Comparison of ENCODE assay signal across 8 cellular contexts in the genomic region with DNA sequence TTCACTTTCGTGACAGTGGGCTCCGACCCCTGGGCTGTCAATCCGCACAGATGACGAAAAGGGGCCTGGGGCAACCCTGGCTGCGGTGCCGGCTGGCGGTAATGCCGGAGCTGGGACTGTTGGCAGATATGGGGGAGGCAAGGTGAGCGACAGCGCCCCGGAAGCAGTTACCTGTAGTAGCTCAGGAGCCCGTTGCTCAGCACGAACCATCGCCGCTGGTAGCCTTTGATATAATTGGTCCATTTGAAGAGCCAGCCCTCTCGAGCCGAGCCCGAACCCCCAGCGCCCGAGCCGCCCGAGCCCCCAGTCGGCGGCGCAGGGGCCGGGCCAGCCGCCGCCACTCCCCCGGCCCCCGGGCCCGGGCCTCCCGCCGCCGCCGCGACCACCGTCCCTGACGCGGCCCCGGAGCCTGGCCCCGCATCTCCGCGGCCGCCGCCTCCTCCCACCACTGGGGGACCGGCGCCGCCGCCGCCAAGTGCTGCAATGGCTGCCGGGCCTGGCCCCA. TPM values are rescaled to one million over a fixed set of nuclear protein-coding genes. Genes with fewer than 3 reads are reported as not detected.
DNase-seq lines count a peak whose midpoint lies in the region; ATAC-seq and TF ChIP-seq lines count a peak whose summit lies in the region.

No MANE protein-coding gene starts in this region.

- in situ Hi-C loops in T47D (cut with HindIII; ENCODE audit: low pct_unique_long_range_greater_than_20kb, low sequenced_read_pairs): no loop called here

- H3K9ac ChIP-seq in BLaER1 (peak overlapping the region; percentile 93), HUES64 (ENCODE audit: low read depth, low read length) (peak overlapping the region; percentile 61)

- TF ChIP-seq CTCF in VCaP (conservative IDR thresholded peaks at IDR 0.05): no peak
- no peak for TF ChIP-seq CTCF in kidney epithelial cell (IDR thresholded peaks at IDR 0.05; ENCODE audit: insufficient read depth, low read length, poor library complexity, severe bottlenecking)

- H3K27ac ChIP-seq in BLaER1 (peak overlapping the region; percentile 87), HUES64 (ENCODE audit: low read depth, low read length) (peak overlapping the region; percentile 81; the same call in 1 of the 2 replicates), VCaP (peak overlapping the region; percentile 95)

- no peaks in the 10 kb centered on the region for H3K9me3 ChIP-seq in BLaER1
- H3K9me3 ChIP-seq in HUES64 (ENCODE audit: insufficient read depth, low read depth, low read length): no peaks in the 10 kb centered on the region

- peaks cover 42% of the 10 kb centered on the region for H3K4me1 ChIP-seq in BLaER1
- peaks cover 9% of the 10 kb centered on the region for H3K4me1 ChIP-seq in HUES64 (ENCODE audit: insufficient read depth, low read length)

- H4K20me1 ChIP-seq in BLaER1: peaks cover 52% of the 10 kb centered on the region

- H3K4me2 ChIP-seq in BLaER1: peak overlapping the region; percentile 95

- DNase-seq in T47D (ENCODE audit: low read depth in 1 of 2, low spot score in 1 of 2) (peak; percentile 44 to 84), kidney epithelial cell (ENCODE audit: low read depth) (no peak), mesenteric fat pad (ENCODE audit: low spot score) (no peak)
- DNase-seq in stimulated activated CD4-positive, alpha-beta T cell treated with anti-CD3 and anti-CD28 coated beads, Interleukin-1b, Interleukin-23, amount 100 ng/mL, for 24 hours (ENCODE audit: low read depth in 4 of 4, low spot score in 1 of 4): peak; percentile 17 to 32 (median 28)

- H3K36me3 ChIP-seq in BLaER1 (peaks cover 24% of the 10 kb centered on the region), HUES64 (ENCODE audit: insufficient read depth, low read length) (peaks cover 20% of the 10 kb centered on the region), kidney epithelial cell (ENCODE audit: control insufficient read depth, insufficient read depth, low read length) (no peaks in the 10 kb centered on the region)

- peak overlapping the region; percentile 98 for H3K4me3 ChIP-seq in BLaER1
- H3K4me3 ChIP-seq in HUES64 (ENCODE audit: low read length): peak overlapping the region; percentile 68
- H3K4me3 ChIP-seq in kidney epithelial cell (ENCODE audit: low read depth, low read length): peak overlapping the region; percentile 90

- peak; percentile 1 for ATAC-seq in GM21367 (IDR thresholded peaks at IDR 0.05; ENCODE audit: unreplicated experiment)

- WGBS in HUES64: under 1% methylated on average over 51 of the region's 51 CpGs

- no peaks in the 10 kb centered on the region for H3K27me3 ChIP-seq in BLaER1
- no peaks in the 10 kb centered on the region for H3K27me3 ChIP-seq in HUES64 (ENCODE audit: insufficient read depth, low read length)
- no peaks in the 10 kb centered on the region for H3K27me3 ChIP-seq in kidney epithelial cell (ENCODE audit: control insufficient read depth, insufficient read depth, low read length)

RNA-seq across cellular contexts. Expression of a gene that starts 0.4 kb away (rescaled TPM):
- polyA plus RNA-seq in HUES64 (2013, experiment 1 of 2): 23.9 TPM
- polyA plus RNA-seq in HUES64 (2013, experiment 2 of 2): 23.4 TPM
- total RNA-seq in kidney epithelial cell (27.1 and 30.3 TPM in 2 replicates), mesenteric fat pad (39.8 TPM)

RNA-seq across cellular contexts. Expression of a gene that starts 53.7 kb away (rescaled TPM):
- 22.1 TPM for polyA plus RNA-seq in HUES64 (2013, experiment 1 of 2)
- 25.1 TPM for polyA plus RNA-seq in HUES64 (2013, experiment 2 of 2)
- total RNA-seq in kidney epithelial cell (28.5 and 28.7 TPM in 2 replicates), mesenteric fat pad (32.5 TPM)

Comparison
In these comparisons a context has a peak if more than half of its experiments do, and no peak if none do; other contexts are left out.
1. DNase-seq: peak in T47D (2 of 2) and stimulated activated CD4-positive, alpha-beta T cell treated with anti-CD3 and anti-CD28 coated beads, Interleukin-1b, Interleukin-23, amount 100 ng/mL, for 24 hours (4 of 4); none in kidney epithelial cell (single experiment) and mesenteric fat pad (single experiment).
2. Peak in every context shown above with its lines, with median percentiles within 50 percentile points of each other: H3K27ac ChIP-seq and H3K4me3 ChIP-seq.